In the genomic region with DNA sequence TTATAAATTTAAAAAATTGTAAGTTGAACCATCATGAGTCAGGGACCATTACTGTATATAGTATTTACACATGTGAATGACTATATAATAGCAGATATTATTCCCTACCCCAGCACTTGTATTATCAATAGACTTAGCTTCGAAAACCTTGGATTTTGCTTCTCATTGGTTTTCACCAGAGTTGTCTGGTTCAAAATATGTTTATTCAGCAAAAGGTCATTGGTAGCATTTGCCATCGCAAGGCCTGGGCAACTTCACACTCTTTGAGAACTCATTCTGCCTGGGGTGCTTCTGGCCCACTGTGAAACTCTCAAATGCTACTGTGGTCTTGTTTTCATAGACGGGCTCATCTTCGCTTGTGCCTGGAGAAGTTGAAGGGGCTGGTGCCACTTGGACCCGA, we compare ENCODE assay signal across 11 cellular contexts.
"Had no signal": no experiment of that assay in that cellular context is flagged by ENCODE, and none has a peak within 500 bp of the region (broad histone marks: within the 10 kb centered on the region; RNA-seq: fewer than 3 reads in every experiment).

No MANE protein-coding gene starts in this region.

- H3K4me3 Mint-ChIP-seq: activated B cell treated with CpG ODN at 0.5 μM for 24 hours; activated CD4-positive, alpha-beta T cell treated with anti-CD3 and anti-CD28 coated beads, Interleukin-2, amount 10 ng/mL, durations not matched to agents 7 days and 5 days; activated naive CD8-positive, alpha-beta T cell treated with anti-CD3 and anti-CD28 coated beads, Interleukin-2, amount 50 U/mL, for 24 hours had no signal

- H3K9me3 Mint-ChIP-seq: activated B cell treated with CpG ODN at 0.5 μM for 24 hours; activated CD4-positive, alpha-beta T cell treated with anti-CD3 and anti-CD28 coated beads, Interleukin-2, amount 10 ng/mL, durations not matched to agents 7 days and 5 days; activated naive CD8-positive, alpha-beta T cell treated with anti-CD3 and anti-CD28 coated beads, Interleukin-2, amount 50 U/mL, for 24 hours had no signal

- H3K4me3 ChIP-seq: cardiac muscle cell, esophagus squamous epithelium, ovary, tibial artery had no signal

- DNase-seq: activated B cell treated with CpG ODN at 0.5 μM for 24 hours; activated CD4-positive, alpha-beta T cell treated with anti-CD3 and anti-CD28 coated beads, Interleukin-2, amount 10 ng/mL, durations not matched to agents 7 days and 5 days; activated CD8-positive, alpha-beta memory T cell treated with anti-CD3 and anti-CD28 coated beads for 24 hours; activated naive CD8-positive, alpha-beta T cell treated with anti-CD3 and anti-CD28 coated beads, Interleukin-2, amount 50 U/mL, for 24 hours; esophagus squamous epithelium; glutamatergic neuron; ovary; stimulated activated CD4-positive, alpha-beta T cell treated with anti-CD3 and anti-CD28 coated beads, Interleukin-2, amount 100 ng/mL, for 48 hours; stimulated activated naive CD4-positive, alpha-beta T cell had no signal

- H3K27ac Mint-ChIP-seq: activated B cell treated with CpG ODN at 0.5 μM for 24 hours; activated CD4-positive, alpha-beta T cell treated with anti-CD3 and anti-CD28 coated beads, Interleukin-2, amount 10 ng/mL, durations not matched to agents 7 days and 5 days had no signal

- H3K36me3 ChIP-seq: ovary had no signal

- H3K27me3 Mint-ChIP-seq: activated B cell treated with CpG ODN at 0.5 μM for 24 hours; activated CD4-positive, alpha-beta T cell treated with anti-CD3 and anti-CD28 coated beads, Interleukin-2, amount 10 ng/mL, durations not matched to agents 7 days and 5 days; activated naive CD8-positive, alpha-beta T cell treated with anti-CD3 and anti-CD28 coated beads, Interleukin-2, amount 50 U/mL, for 24 hours had no signal

- H3K27me3 ChIP-seq: cardiac muscle cell, esophagus squamous epithelium, ovary, tibial artery had no signal

- H3K27ac ChIP-seq: cardiac muscle cell, ovary had no signal

- H3K9me3 ChIP-seq: esophagus squamous epithelium, ovary, tibial artery had no signal
